1 cellular context compared by ENCODE assay signal in the genomic region with DNA sequence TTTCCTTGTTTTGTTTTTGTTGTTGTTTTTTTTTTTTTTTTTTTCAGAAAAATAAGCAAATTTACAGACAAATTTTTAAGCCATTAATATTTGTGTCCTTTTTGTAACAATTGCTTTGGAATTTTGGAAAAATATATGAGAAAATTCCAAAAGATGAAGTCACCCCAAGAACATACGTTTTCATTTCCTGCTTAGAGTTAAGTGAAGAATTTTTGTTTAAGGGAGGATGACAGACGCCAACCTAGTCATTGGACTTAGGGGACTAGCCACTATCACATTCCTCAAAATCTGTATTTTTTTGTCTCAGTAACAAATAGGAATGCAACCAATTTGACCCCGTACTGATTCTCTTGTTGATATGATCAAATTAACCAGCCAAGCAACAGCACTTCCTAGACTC.
TF ChIP-seq lines count a peak whose summit lies in the region.

No MANE protein-coding gene starts in this region.

TF ChIP-seq in IMR-90, 13 proteins besides CTCF, POLR2A, EP300 and RAD21 (continued from another document):
- TF ChIP-seq RCOR1 (IDR thresholded peaks at IDR 0.05; ENCODE audit: insufficient replicate concordance, low read length): no peak
- no peak for TF ChIP-seq CEBPB (IDR thresholded peaks at IDR 0.05; ENCODE audit: low read depth, low read length)
- TF ChIP-seq NFE2L2 (IDR thresholded peaks at IDR 0.05; ENCODE audit: low read depth, low read length): no peak
- no peak for TF ChIP-seq MAFK (IDR thresholded peaks at IDR 0.05; ENCODE audit: low read depth, low read length)
- no peak for TF ChIP-seq MXI1 (IDR thresholded peaks at IDR 0.05; ENCODE audit: borderline replicate concordance, low read depth, low read length)
- no peak for TF ChIP-seq BHLHE40 (IDR thresholded peaks at IDR 0.05; ENCODE audit: low read depth, low read length)
- TF ChIP-seq CHD1 (IDR thresholded peaks at IDR 0.05; ENCODE audit: low read depth, low read length): no peak
- TF ChIP-seq FOS (IDR thresholded peaks at IDR 0.05; ENCODE audit: low read depth, low read length): no peak
- TF ChIP-seq MAZ (IDR thresholded peaks at IDR 0.05; ENCODE audit: borderline replicate concordance, low read depth, low read length): no peak
- TF ChIP-seq, protein P1, sequence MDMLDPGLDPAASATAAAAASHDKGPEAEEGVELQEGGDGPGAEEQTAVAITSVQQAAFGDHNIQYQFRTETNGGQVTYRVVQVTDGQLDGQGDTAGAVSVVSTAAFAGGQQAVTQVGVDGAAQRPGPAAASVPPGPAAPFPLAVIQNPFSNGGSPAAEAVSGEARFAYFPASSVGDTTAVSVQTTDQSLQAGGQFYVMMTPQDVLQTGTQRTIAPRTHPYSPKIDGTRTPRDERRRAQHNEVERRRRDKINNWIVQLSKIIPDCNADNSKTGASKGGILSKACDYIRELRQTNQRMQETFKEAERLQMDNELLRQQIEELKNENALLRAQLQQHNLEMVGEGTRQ (IDR thresholded peaks at IDR 0.05; ENCODE audit: low read depth, low read length): no peak
